In genomic region chr5:6634327-6634713, GRCh38 we compare ENCODE assay signal across 8 cellular contexts. TPM values are rescaled to one million over a fixed set of nuclear protein-coding genes. Genes with fewer than 3 reads are reported as not detected.
DNase-seq lines count a peak whose midpoint lies in the region; ATAC-seq and TF ChIP-seq lines count a peak whose summit lies in the region.

No MANE protein-coding gene starts in this region.

- H3K4me3 ChIP-seq in SJSA1 (peak overlapping the region; percentile 88), esophagus muscularis mucosa (peak overlapping the region; percentile 83 to 97 (median 90))

- no peaks in the 10 kb centered on the region for H3K27me3 Mint-ChIP-seq in progenitor cell of endocrine pancreas

- H3K36me3 ChIP-seq in SJSA1 (peaks cover 35% of the 10 kb centered on the region), esophagus muscularis mucosa (peaks cover 0 to 23% (median 21%) of the 10 kb centered on the region in 4 donors)

- no peak for ATAC-seq in HG03342 (IDR thresholded peaks at IDR 0.05; ENCODE audit: unreplicated experiment)
- ATAC-seq in GM18907 (IDR thresholded peaks at IDR 0.05; ENCODE audit: unreplicated experiment), result no peak

- H3K27ac Mint-ChIP-seq in progenitor cell of endocrine pancreas, result no peak overlapping the region

- H3K27me3 ChIP-seq in SJSA1 (replicated peaks), result no peaks in the 10 kb centered on the region
- no peaks in the 10 kb centered on the region for H3K27me3 ChIP-seq in esophagus muscularis mucosa

- H3K27ac ChIP-seq in SJSA1, result no peak overlapping the region
- H3K27ac ChIP-seq in esophagus muscularis mucosa (replicated peaks in 1 of 4), result no peak overlapping the region

- WGBS in esophagus muscularis mucosa, result 18% methylated on average over 5 of the region's 5 CpGs

- H3K36me3 Mint-ChIP-seq in progenitor cell of endocrine pancreas (ENCODE audit: insufficient read depth), result peaks cover 7% of the 10 kb centered on the region

- intact Hi-C loops in esophagus muscularis mucosa (cut with DNase I), result loop anchor here (5.0 to 10.0 kb wide), 2 partner anchors 257 to 760 kb away; partner anchors contain the start of genes ADCY2 and MED10

- H3K9me3 ChIP-seq in SJSA1 (replicated peaks) (no peaks in the 10 kb centered on the region), esophagus muscularis mucosa (no peaks in the 10 kb centered on the region)

- peak; percentile 32 for DNase-seq in AG08396 (ENCODE audit: low spot score)
- DNase-seq in GM19240 (ENCODE audit: insufficient read length, low spot score), result peak; percentile 16
- no peak for DNase-seq in SJSA1 (ENCODE audit: low read depth in 1 of 2, low spot score in 2 of 2)
- DNase-seq in esophagus muscularis mucosa (ENCODE audit: extremely low spot score), result no peak
- DNase-seq in progenitor cell of endocrine pancreas (ENCODE audit: low spot score, unreplicated experiment), result no peak
- DNase-seq in nucleus accumbens (lab: John Stamatoyannopoulos, UW), result no peak

- TF ChIP-seq EP300 in esophagus muscularis mucosa (IDR thresholded peaks at IDR 0.05), result no peak

- TF ChIP-seq CTCF in esophagus muscularis mucosa (IDR thresholded peaks at IDR 0.05), result no peak
- TF ChIP-seq CTCF in progenitor cell of endocrine pancreas (IDR thresholded peaks at IDR 0.05; ENCODE audit: unreplicated experiment), result no peak

- no peaks in the 10 kb centered on the region for H3K9me3 Mint-ChIP-seq in progenitor cell of endocrine pancreas (ENCODE audit: low read depth)

- no peak for TF ChIP-seq POLR2A in esophagus muscularis mucosa (IDR thresholded peaks at IDR 0.05; ENCODE audit: low read depth)

- peaks cover 13% of the 10 kb centered on the region for H3K4me1 Mint-ChIP-seq in progenitor cell of endocrine pancreas (ENCODE audit: low read depth)

- H3K4me3 Mint-ChIP-seq in progenitor cell of endocrine pancreas (ENCODE audit: low read depth), result peak overlapping the region; percentile 92

- H3K4me1 ChIP-seq in SJSA1 (replicated peaks) (peaks cover 8% of the 10 kb centered on the region), esophagus muscularis mucosa (peaks cover 27 to 57% (median 44%) of the 10 kb centered on the region in 4 donors)

RNA-seq across cellular contexts. Expression of gene SRD5A1, which starts 1.1 kb away (rescaled TPM):
- total RNA-seq in SJSA1 (2014; rRNA removed; shearing (Covaris generic)), result 18.1 and 39.2 TPM in 2 replicates
- total RNA-seq in esophagus muscularis mucosa (10 to 100 TPM in 1 of 4 donors, 1 to 10 TPM in 3; 2.2 to 10.3 (median 4.6) TPM), progenitor cell of endocrine pancreas (22.2 and 24.8 TPM in 2 replicates)

RNA-seq across cellular contexts. Expression of gene NSUN2, which starts 1.5 kb away (rescaled TPM):
- total RNA-seq in SJSA1 (2014; rRNA removed; shearing (Covaris generic)), result 90.2 and 112 TPM in 2 replicates
- total RNA-seq in esophagus muscularis mucosa, result 10 to 100 TPM; 25.7 to 42.8 (median 39.1) TPM
- 61.3 and 67.5 TPM in 2 replicates for total RNA-seq in progenitor cell of endocrine pancreas

Comparison
In these comparisons a context has a peak if more than half of its experiments do, and no peak if none do; other contexts are left out.
1. DNase-seq: peak in AG08396 (single experiment) and GM19240 (single experiment); none in SJSA1 (0 of 2), esophagus muscularis mucosa (single experiment), progenitor cell of endocrine pancreas (single experiment) and nucleus accumbens (0 of 56).